Comparison of ENCODE assay signal across 24 cellular contexts in genomic region chr1:46168463-46168862, GRCh38. TPM values are rescaled to one million over a fixed set of nuclear protein-coding genes. Genes with fewer than 3 reads are reported as not detected.
"Had no signal": no experiment of that assay in that cellular context is flagged by ENCODE, and none has a peak within 500 bp of the region (broad histone marks: within the 10 kb centered on the region; RNA-seq: fewer than 3 reads in every experiment).

No MANE protein-coding gene starts in this region.

- H3K9me3 ChIP-seq: esophagus squamous epithelium, left lung, transverse colon had no signal

- DNase-seq: activated B cell treated with CpG ODN at 0.5 μM for 24 hours; activated CD4-positive, alpha-beta memory T cell treated with anti-CD3 and anti-CD28 coated beads for 36 hours; activated CD4-positive, alpha-beta T cell treated with anti-CD3 and anti-CD28 coated beads for 4 hours; activated T-cell treated with anti-CD3 and anti-CD28 coated beads for 4 hours; dermis blood vessel endothelial cell; effector memory CD8-positive, alpha-beta T cell; esophagus squamous epithelium; foreskin fibroblast; glutamatergic neuron; kidney; left lung; mammary epithelial cell; stimulated activated CD4-positive, alpha-beta T cell treated with anti-CD3 and anti-CD28 coated beads, Interleukin-2, amount 100 ng/mL, for 24 hours; stimulated activated naive CD8-positive, alpha-beta T cell treated with anti-CD3 and anti-CD28 coated beads, Interleukin-15, Interleukin-2, amounts not matched to agents 100 U/mL and 50 U/mL, for 24 hours; T-cell; transverse colon had no signal

- H3K36me3 ChIP-seq: esophagus squamous epithelium, left lung, transverse colon had no signal

- ATAC-seq: effector memory CD8-positive, alpha-beta T cell; left lung; stimulated activated naive CD8-positive, alpha-beta T cell treated with anti-CD3 and anti-CD28 coated beads, Interleukin-15, Interleukin-2, amounts not matched to agents 100 U/mL and 50 U/mL, for 24 hours; T-cell had no signal

- H3K27ac ChIP-seq: SK-N-MC had no signal

- H3K4me1 Mint-ChIP-seq: neural crest cell had no signal

- H3K36me3 Mint-ChIP-seq: activated CD4-positive, alpha-beta memory T cell treated with anti-CD3 and anti-CD28 coated beads for 36 hours; T-cell had no signal

- H3K9me3 Mint-ChIP-seq: activated B cell treated with CpG ODN at 0.5 μM for 24 hours; activated CD4-positive, alpha-beta memory T cell treated with anti-CD3 and anti-CD28 coated beads for 36 hours; activated T-helper 1 cell treated with anti-CD3 and anti-CD28 coated beads, Interleukin-12 subunit alpha, Interleukin-12 subunit beta, Interleukin-2, Interleukin-4 antibody, amounts not matched to agents 30 ng/mL and 10 ng/mL and 1 ng/mL, durations not matched to agents 14 hours and 24 hours and 36 hours; effector memory CD8-positive, alpha-beta T cell; neural crest cell; T-cell had no signal

- H3K4me3 ChIP-seq: esophagus squamous epithelium, left lung, SK-N-MC, transverse colon had no signal

- H3K4me3 Mint-ChIP-seq: activated CD4-positive, alpha-beta memory T cell treated with anti-CD3 and anti-CD28 coated beads for 36 hours; neural crest cell had no signal

- H3K27ac Mint-ChIP-seq: activated CD4-positive, alpha-beta memory T cell treated with anti-CD3 and anti-CD28 coated beads for 36 hours; activated T-helper 1 cell treated with anti-CD3 and anti-CD28 coated beads, Interleukin-12 subunit alpha, Interleukin-12 subunit beta, Interleukin-2, Interleukin-4 antibody, amounts not matched to agents 30 ng/mL and 10 ng/mL and 1 ng/mL, durations not matched to agents 14 hours and 24 hours and 36 hours; progenitor cell of endocrine pancreas had no signal

RNA-seq across cellular contexts. Expression of gene TSPAN1, which starts 6.4 kb away (rescaled TPM):
- total RNA-seq: activated B cell treated with CpG ODN at 0.5 μM for 24 hours; activated T-helper 1 cell treated with anti-CD3 and anti-CD28 coated beads, Interleukin-12 subunit alpha, Interleukin-12 subunit beta, Interleukin-2, Interleukin-4 antibody, amounts not matched to agents 30 ng/mL and 10 ng/mL and 1 ng/mL, durations not matched to agents 14 hours and 24 hours and 36 hours; neural crest cell; skeletal muscle tissue had no signal

RNA-seq across cellular contexts. Expression of gene P3R3URF, which starts 7.8 kb away (rescaled TPM):
- total RNA-seq: activated B cell treated with CpG ODN at 0.5 μM for 24 hours; activated CD4-positive, alpha-beta memory T cell treated with anti-CD3 and anti-CD28 coated beads for 36 hours; activated T-helper 1 cell treated with anti-CD3 and anti-CD28 coated beads, Interleukin-12 subunit alpha, Interleukin-12 subunit beta, Interleukin-2, Interleukin-4 antibody, amounts not matched to agents 30 ng/mL and 10 ng/mL and 1 ng/mL, durations not matched to agents 14 hours and 24 hours and 36 hours; chondrocyte; dermis blood vessel endothelial cell; esophagus squamous epithelium; kidney; left lung; mammary epithelial cell; myocyte; neural crest cell; osteoblast; progenitor cell of endocrine pancreas; skeletal muscle tissue; T-cell; transverse colon had no signal
- polyA plus RNA-seq: mammary epithelial cell had no signal

RNA-seq across cellular contexts. Expression of gene LURAP1, which starts 34.7 kb away (rescaled TPM):
- total RNA-seq: activated B cell treated with CpG ODN at 0.5 μM for 24 hours; activated T-helper 1 cell treated with anti-CD3 and anti-CD28 coated beads, Interleukin-12 subunit alpha, Interleukin-12 subunit beta, Interleukin-2, Interleukin-4 antibody, amounts not matched to agents 30 ng/mL and 10 ng/mL and 1 ng/mL, durations not matched to agents 14 hours and 24 hours and 36 hours had no signal
